9 cellular contexts compared by ENCODE assay signal in the genomic region with DNA sequence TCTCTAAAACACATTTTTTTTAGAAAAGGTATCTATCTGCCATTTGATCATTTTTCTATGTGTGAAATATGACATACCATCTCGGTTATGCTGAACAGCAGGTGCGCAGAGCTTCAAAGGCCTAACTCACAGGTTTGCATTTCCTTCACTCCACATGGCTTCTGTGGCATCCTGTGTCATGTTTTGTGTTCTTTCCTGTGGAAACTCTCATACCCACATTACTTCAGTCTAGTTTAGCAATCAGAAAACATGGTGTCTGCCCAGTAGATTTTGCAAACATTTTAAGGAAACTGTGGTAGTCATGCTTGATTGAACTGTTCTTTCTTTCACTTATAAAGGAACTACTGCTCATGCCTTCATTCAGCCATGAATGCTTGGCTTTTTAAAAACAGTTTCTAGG. TPM values are rescaled to one million over a fixed set of nuclear protein-coding genes. Genes with fewer than 3 reads are reported as not detected.
A peak's percentile ranks its signal among the peaks of the same experiment; 100 is the strongest.
DNase-seq lines count a peak whose midpoint lies in the region; ATAC-seq and TF ChIP-seq lines count a peak whose summit lies in the region.
"Had no signal": no experiment of that assay in that cellular context is flagged by ENCODE, and none has a peak within 500 bp of the region (broad histone marks: within the 10 kb centered on the region; RNA-seq: fewer than 3 reads in every experiment).

No MANE protein-coding gene starts in this region.

- H3K4me3 Mint-ChIP-seq in CD4-positive, alpha-beta T cell: peak overlapping the region; percentile 56
- peak overlapping the region; percentile 83 for H3K4me3 Mint-ChIP-seq in natural killer cell treated with Interleukin-12 subunit alpha and Interleukin-12 subunit beta and Interleukin-15 and Interleukin-18, amount 100 ng/mL, for 72 hours

- no peak overlapping the region for H3K4me3 ChIP-seq in tibial artery
- H3K4me3 ChIP-seq: adrenal gland had no signal

- no peak overlapping the region for H3K27ac ChIP-seq in CD4-positive, alpha-beta T cell (ENCODE audit: low read depth, low read length)
- H3K27ac ChIP-seq in tibial artery: no peak overlapping the region
- H3K27ac ChIP-seq: adrenal gland had no signal

- no peaks in the 10 kb centered on the region for H3K9me3 ChIP-seq in CD4-positive, alpha-beta T cell (ENCODE audit: control insufficient read depth, low read length)
- no peaks in the 10 kb centered on the region for H3K9me3 ChIP-seq in tibial artery
- H3K9me3 ChIP-seq: adrenal gland had no signal

- POLR2A ChIA-PET in CD4-positive, alpha-beta T cell (lab: Charles Lee): interaction anchor here (1.1 to 8.2 kb wide), 3 partner anchors 12 to 31 kb away, joined by 3 to 149 read pairs (median 5); a partner anchor contains a TSS

- CTCF ChIA-PET in CD4-positive, alpha-beta T cell (lab: Charles Lee): interaction anchor here (1.3 to 2.0 kb wide), 3 partner anchors 11 to 31 kb away, joined by 3 to 13 read pairs (median 4); a partner anchor contains a TSS

- H3K9me3 Mint-ChIP-seq in CD4-positive, alpha-beta T cell: no peaks in the 10 kb centered on the region
- no peaks in the 10 kb centered on the region for H3K9me3 Mint-ChIP-seq in natural killer cell treated with Interleukin-12 subunit alpha and Interleukin-12 subunit beta and Interleukin-15 and Interleukin-18, amount 100 ng/mL, for 72 hours

- H3K27ac Mint-ChIP-seq in CD4-positive, alpha-beta T cell: peak overlapping the region; percentile 50
- peak overlapping the region; percentile 94 for H3K27ac Mint-ChIP-seq in natural killer cell treated with Interleukin-12 subunit alpha and Interleukin-12 subunit beta and Interleukin-15 and Interleukin-18, amount 100 ng/mL, for 72 hours

- no peaks in the 10 kb centered on the region for H3K27me3 Mint-ChIP-seq in CD4-positive, alpha-beta T cell
- no peaks in the 10 kb centered on the region for H3K27me3 Mint-ChIP-seq in natural killer cell treated with Interleukin-12 subunit alpha and Interleukin-12 subunit beta and Interleukin-15 and Interleukin-18, amount 100 ng/mL, for 72 hours

- H3K27me3 ChIP-seq in CD4-positive, alpha-beta T cell (ENCODE audit: control insufficient read depth, insufficient read depth, low read length): no peaks in the 10 kb centered on the region
- no peaks in the 10 kb centered on the region for H3K27me3 ChIP-seq in tibial artery
- H3K27me3 ChIP-seq: adrenal gland had no signal

- H3K4me1 Mint-ChIP-seq in CD4-positive, alpha-beta T cell (ENCODE audit: low read depth): peaks cover 36% of the 10 kb centered on the region
- H3K4me1 Mint-ChIP-seq in natural killer cell treated with Interleukin-12 subunit alpha and Interleukin-12 subunit beta and Interleukin-15 and Interleukin-18, amount 100 ng/mL, for 72 hours (ENCODE audit: low read depth in 2 of 2): peaks cover 34 to 55% of the 10 kb centered on the region in 2 donors

- no peaks in the 10 kb centered on the region for H3K36me3 Mint-ChIP-seq in CD4-positive, alpha-beta T cell (ENCODE audit: low read depth)
- H3K36me3 Mint-ChIP-seq in natural killer cell treated with Interleukin-12 subunit alpha and Interleukin-12 subunit beta and Interleukin-15 and Interleukin-18, amount 100 ng/mL, for 72 hours: no peaks in the 10 kb centered on the region

- H3K36me3 ChIP-seq in tibial artery: no peaks in the 10 kb centered on the region
- H3K36me3 ChIP-seq: adrenal gland had no signal

- intact Hi-C loops in CD4-positive, alpha-beta T cell (cut with DNase I, micrococcal nuclease): loop anchor here in 1 of 2 experiments (1.0 to 5.0 kb wide), 4 partner anchors 11 to 132 kb away; a partner anchor contains a TSS
- intact Hi-C loops in tibial artery (cut with DNase I; ENCODE audit: low total_unique reads): no loop called here

- peak; percentile 97 for ATAC-seq in CD4-positive, alpha-beta T cell (ENCODE audit: poor library complexity)
- peak; percentile 85 for ATAC-seq in GM19467 (IDR thresholded peaks at IDR 0.05; ENCODE audit: unreplicated experiment)
- peak; percentile 74 for ATAC-seq in HG03521 (IDR thresholded peaks at IDR 0.05; ENCODE audit: unreplicated experiment)
- ATAC-seq in natural killer cell treated with Interleukin-12 subunit alpha and Interleukin-12 subunit beta and Interleukin-15 and Interleukin-18, amount 100 ng/mL, for 72 hours: peak; percentile 88 to 89

- DNase-seq in CD4-positive, alpha-beta T cell: peak; percentile 26 to 71 (median 45)
- DNase-seq in activated CD8-positive, alpha-beta memory T cell treated with anti-CD3 and anti-CD28 coated beads, Interleukin-2, amount 50 U/mL, for 1 hour (ENCODE audit: extremely low read depth): peak; percentile 49
- DNase-seq in natural killer cell treated with Interleukin-12 subunit alpha and Interleukin-12 subunit beta and Interleukin-15 and Interleukin-18, amount 100 ng/mL, for 72 hours (ENCODE audit: low spot score): peak; percentile 75
- DNase-seq in tibial artery (no peak), NCI-H524 treated with DMSO at 0.1 percent for 48 hours (lab: John Stamatoyannopoulos, UW) (no peak), DMS114 treated with DMSO at 0.1 percent for 48 hours (lab: John Stamatoyannopoulos, UW; ENCODE audit: unreplicated experiment) (no peak)

- TF ChIP-seq CTCF in CD4-positive, alpha-beta T cell (IDR thresholded peaks at IDR 0.05): no peak
- TF ChIP-seq CTCF in tibial artery (IDR thresholded peaks at IDR 0.05): no peak

- no peaks in the 10 kb centered on the region for H3K4me1 ChIP-seq in tibial artery
- H3K4me1 ChIP-seq: adrenal gland had no signal

RNA-seq across cellular contexts. Expression of a gene that starts 11.3 kb away (rescaled TPM):
- 10 to 100 TPM; 54.3 to 63.4 TPM for total RNA-seq in CD4-positive, alpha-beta T cell
- total RNA-seq in natural killer cell treated with Interleukin-12 subunit alpha and Interleukin-12 subunit beta and Interleukin-15 and Interleukin-18, amount 100 ng/mL, for 72 hours: 100 to 1,000 TPM; 124 to 156 TPM

RNA-seq across cellular contexts. Expression of a gene that starts 25.8 kb away (rescaled TPM):
- total RNA-seq in CD4-positive, alpha-beta T cell: under 1 TPM; 0.11 to 0.16 TPM
- 10 to 100 TPM; 12.1 to 12.9 TPM for total RNA-seq in natural killer cell treated with Interleukin-12 subunit alpha and Interleukin-12 subunit beta and Interleukin-15 and Interleukin-18, amount 100 ng/mL, for 72 hours

Comparison
In these comparisons a context has a peak if more than half of its experiments do, and no peak if none do; other contexts are left out.
1. DNase-seq: peak in CD4-positive, alpha-beta T cell (10 of 10), activated CD8-positive, alpha-beta memory T cell treated with anti-CD3 and anti-CD28 coated beads, Interleukin-2, amount 50 U/mL, for 1 hour (single experiment) and natural killer cell treated with Interleukin-12 subunit alpha and Interleukin-12 subunit beta and Interleukin-15 and Interleukin-18, amount 100 ng/mL, for 72 hours (single experiment); none in tibial artery (0 of 2), NCI-H524 treated with DMSO at 0.1 percent for 48 hours (single experiment) and DMS114 treated with DMSO at 0.1 percent for 48 hours (single experiment).
2. RNA of a gene that starts 25.8 kb away (total RNA-seq): 12.1 to 12.9 TPM in natural killer cell treated with Interleukin-12 subunit alpha and Interleukin-12 subunit beta and Interleukin-15 and Interleukin-18, amount 100 ng/mL, for 72 hours; 0.11 to 0.16 TPM in CD4-positive, alpha-beta T cell; every median in the first group is over 10 times any median in the second.
3. Peak in every context shown above with its lines, with median percentiles within 50 percentile points of each other: ATAC-seq.